Comparison of ENCODE assay signal across 10 cellular contexts in the genomic region with DNA sequence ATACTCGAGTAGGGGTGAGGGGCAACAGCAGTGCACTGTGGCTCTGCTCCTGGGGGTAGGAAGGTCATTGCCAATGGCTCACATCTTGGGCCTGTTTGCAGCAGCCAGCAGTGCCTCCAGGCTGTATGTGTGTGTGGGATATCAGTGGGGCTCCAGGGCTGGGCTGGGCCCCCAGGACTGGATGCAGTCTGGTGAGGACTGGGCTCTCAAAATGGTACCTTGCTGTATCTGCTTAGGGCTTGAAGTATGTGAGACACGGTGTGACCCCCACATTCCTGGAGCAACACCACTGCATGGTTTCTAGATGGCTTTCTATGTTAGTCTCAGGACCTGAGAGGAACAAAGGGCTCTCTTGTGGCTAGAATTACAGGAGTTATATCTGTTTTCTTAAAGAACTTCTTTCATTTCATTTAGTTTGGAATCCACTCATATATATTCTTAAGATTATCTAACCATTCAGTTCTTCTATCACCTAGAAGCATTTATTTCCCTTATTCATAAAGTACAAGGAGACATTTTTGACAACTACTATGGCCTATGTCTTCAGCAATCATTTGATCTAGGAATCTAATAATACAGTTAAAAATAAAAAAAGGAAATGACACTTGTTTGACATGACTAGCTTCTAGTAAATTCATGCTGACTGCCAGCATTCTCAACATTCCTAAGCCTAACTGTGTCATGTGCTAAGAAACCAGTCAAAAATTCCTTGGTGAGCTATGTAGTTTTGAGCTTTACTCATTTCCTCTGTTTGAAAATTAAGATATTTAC.
A peak's percentile ranks its signal among the peaks of the same experiment; 100 is the strongest.
DNase-seq lines count a peak whose midpoint lies in the region; TF ChIP-seq lines count a peak whose summit lies in the region.
"Had no signal": no experiment of that assay in that cellular context is flagged by ENCODE, and none has a peak within 500 bp of the region (broad histone marks: within the 10 kb centered on the region; RNA-seq: fewer than 3 reads in every experiment).

No MANE protein-coding gene starts in this region.

- peak overlapping the region; percentile 36 for H3K4me2 ChIP-seq in mammary epithelial cell (ENCODE audit: insufficient read depth, low read depth, low read length)

- H3K27me3 ChIP-seq in mammary epithelial cell (ENCODE audit: insufficient read depth, low read length) (no peaks in the 10 kb centered on the region), testis (no peaks in the 10 kb centered on the region)

- BruUV-seq in mammary epithelial cell (replicated peaks; lab: Mats Ljungman, UMichigan) = TSS peak; percentile 61

- TF ChIP-seq CTCF in mammary epithelial cell (conservative IDR thresholded peaks at IDR 0.05 in 1 of 2, IDR thresholded peaks at IDR 0.05 in 1 of 2; ENCODE audit: extremely low read depth in 1 of 2, insufficient read depth in 1 of 2, low read depth in 1 of 2, low read length in 2 of 2) (no peak), testis (IDR thresholded peaks at IDR 0.05) (no peak)

- dilution Hi-C loops in mammary epithelial cell (cut with HindIII; ENCODE audit: low sequenced_read_pairs) = no loop called here

- CTCF ChIA-PET in mammary epithelial cell (lab: Charles Lee; ENCODE audit: low non-redundant PET) = no interaction called here

- in situ Hi-C loops in mammary epithelial cell (cut with MboI; ENCODE audit: low sequenced_read_pairs in 2 of 2) = no loop called here

- H3K4me3 ChIP-seq in mammary epithelial cell (replicated peaks in 1 of 3; ENCODE audit: insufficient read depth in 1 of 3, low read depth in 2 of 3, low read length in 3 of 3) = no peak overlapping the region
- no peak overlapping the region for H3K4me3 ChIP-seq in testis

- peak; percentile 94 for DNase-seq in A172 (ENCODE audit: low spot score)
- DNase-seq in HS-5 (ENCODE audit: low read depth) = peak; percentile 76
- peak; percentile 58 for DNase-seq in mammary epithelial cell
- DNase-seq in kidney tubule cell (ENCODE audit: low spot score) = peak; percentile 93
- DNase-seq in CD1c-positive myeloid dendritic cell (ENCODE audit: extremely low spot score) = no peak
- no peak for DNase-seq in testis
- no peak for DNase-seq in GOT3 (lab: John Stamatoyannopoulos, UW)
- no peak for DNase-seq in SHP77 treated with DMSO at 0.1 percent for 48 hours (lab: John Stamatoyannopoulos, UW)
- DNase-seq: NCI-H146, WERI-Rb-1 had no signal

- H3K4me1 ChIP-seq in mammary epithelial cell (ENCODE audit: insufficient read depth, low read length) (peaks cover 15% of the 10 kb centered on the region), testis (no peaks in the 10 kb centered on the region)

- intact Hi-C loops in mammary epithelial cell (cut with micrococcal nuclease) = loop anchor here (10.0 kb wide), 1 partner anchor 57 kb away; no protein-coding TSS in a partner anchor
- intact Hi-C loops in testis (cut with DNase I; ENCODE audit: low total_unique reads) = no loop called here

- H3K9me3 ChIP-seq in mammary epithelial cell (replicated peaks; ENCODE audit: insufficient read depth, low read length) = peaks cover 3% of the 10 kb centered on the region
- no peaks in the 10 kb centered on the region for H3K9me3 ChIP-seq in testis

- H3K79me2 ChIP-seq in mammary epithelial cell (ENCODE audit: insufficient read depth, low read length) = no peaks in the 10 kb centered on the region

- H3K36me3 ChIP-seq in mammary epithelial cell (ENCODE audit: insufficient read depth, low read length) = no peaks in the 10 kb centered on the region
- no peaks in the 10 kb centered on the region for H3K36me3 ChIP-seq in testis (ENCODE audit: low read depth, missing control alignments)
- H3K36me3 ChIP-seq: WERI-Rb-1 had no signal

- no peaks in the 10 kb centered on the region for H4K20me1 ChIP-seq in mammary epithelial cell (ENCODE audit: insufficient read depth, low read length)

- no peak for TF ChIP-seq POLR2A in testis (IDR thresholded peaks at IDR 0.05)

- 36% methylated on average over 2 of the region's 2 CpGs for WGBS in mammary epithelial cell (ENCODE audit: low coverage, missing lambda C conversion rate)
- 72 to 81% methylated on average over 2 of the region's 2 CpGs for WGBS in testis, 2 donors

- H2AFZ ChIP-seq in mammary epithelial cell (ENCODE audit: low read depth, low read length) = peak overlapping the region; percentile 70

- peak overlapping the region; percentile 71 for H3K27ac ChIP-seq in mammary epithelial cell (ENCODE audit: insufficient read depth, low read depth, low read length)
- no peak overlapping the region for H3K27ac ChIP-seq in testis
- H3K27ac ChIP-seq: WERI-Rb-1 had no signal

- H3K9ac ChIP-seq in mammary epithelial cell (ENCODE audit: insufficient read depth, low read length) = no peak overlapping the region

Comparison
In these comparisons a context has a peak if more than half of its experiments do, and no peak if none do; other contexts are left out.
1. DNase-seq: peak in A172 (single experiment), HS-5 (single experiment), mammary epithelial cell (single experiment) and kidney tubule cell (single experiment); none in CD1c-positive myeloid dendritic cell (single experiment), testis (single experiment), GOT3 (single experiment) and SHP77 treated with DMSO at 0.1 percent for 48 hours (single experiment).